1 cellular context compared by ENCODE assay signal in the genomic region with DNA sequence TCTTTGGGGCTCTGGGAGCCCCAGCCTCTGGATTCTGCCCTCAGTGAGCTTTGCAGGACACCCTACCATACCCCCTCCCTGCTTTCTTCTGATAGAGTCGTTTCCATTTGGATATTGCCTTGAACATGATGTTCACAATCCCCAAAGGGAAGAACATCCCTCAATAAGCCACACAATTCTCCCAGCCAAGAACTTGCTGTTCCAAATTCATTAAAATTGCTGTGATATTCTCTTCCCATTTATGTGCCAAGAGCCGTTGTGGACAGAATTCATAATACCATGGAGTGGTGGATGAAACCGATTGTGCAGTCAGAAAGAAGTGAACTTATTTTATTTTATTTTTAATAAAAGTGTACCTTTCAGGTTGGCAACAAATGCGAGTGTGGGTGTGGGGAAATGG.
TF ChIP-seq lines count a peak whose summit lies in the region.

No MANE protein-coding gene starts in this region.

TF ChIP-seq in GM23338, 12 proteins besides CTCF, POLR2A, EP300 and RAD21 (continued from another document):
- TF ChIP-seq, protein P1, sequence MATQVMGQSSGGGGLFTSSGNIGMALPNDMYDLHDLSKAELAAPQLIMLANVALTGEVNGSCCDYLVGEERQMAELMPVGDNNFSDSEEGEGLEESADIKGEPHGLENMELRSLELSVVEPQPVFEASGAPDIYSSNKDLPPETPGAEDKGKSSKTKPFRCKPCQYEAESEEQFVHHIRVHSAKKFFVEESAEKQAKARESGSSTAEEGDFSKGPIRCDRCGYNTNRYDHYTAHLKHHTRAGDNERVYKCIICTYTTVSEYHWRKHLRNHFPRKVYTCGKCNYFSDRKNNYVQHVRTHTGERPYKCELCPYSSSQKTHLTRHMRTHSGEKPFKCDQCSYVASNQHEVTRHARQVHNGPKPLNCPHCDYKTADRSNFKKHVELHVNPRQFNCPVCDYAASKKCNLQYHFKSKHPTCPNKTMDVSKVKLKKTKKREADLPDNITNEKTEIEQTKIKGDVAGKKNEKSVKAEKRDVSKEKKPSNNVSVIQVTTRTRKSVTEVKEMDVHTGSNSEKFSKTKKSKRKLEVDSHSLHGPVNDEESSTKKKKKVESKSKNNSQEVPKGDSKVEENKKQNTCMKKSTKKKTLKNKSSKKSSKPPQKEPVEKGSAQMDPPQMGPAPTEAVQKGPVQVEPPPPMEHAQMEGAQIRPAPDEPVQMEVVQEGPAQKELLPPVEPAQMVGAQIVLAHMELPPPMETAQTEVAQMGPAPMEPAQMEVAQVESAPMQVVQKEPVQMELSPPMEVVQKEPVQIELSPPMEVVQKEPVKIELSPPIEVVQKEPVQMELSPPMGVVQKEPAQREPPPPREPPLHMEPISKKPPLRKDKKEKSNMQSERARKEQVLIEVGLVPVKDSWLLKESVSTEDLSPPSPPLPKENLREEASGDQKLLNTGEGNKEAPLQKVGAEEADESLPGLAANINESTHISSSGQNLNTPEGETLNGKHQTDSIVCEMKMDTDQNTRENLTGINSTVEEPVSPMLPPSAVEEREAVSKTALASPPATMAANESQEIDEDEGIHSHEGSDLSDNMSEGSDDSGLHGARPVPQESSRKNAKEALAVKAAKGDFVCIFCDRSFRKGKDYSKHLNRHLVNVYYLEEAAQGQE (IDR thresholded peaks at IDR 0.05; ENCODE audit: unreplicated experiment): no peak
- no peak for TF ChIP-seq NANOG (IDR thresholded peaks at IDR 0.05; ENCODE audit: borderline replicate concordance)
